ENCODE assay signal across 8 cellular contexts in the genomic region with DNA sequence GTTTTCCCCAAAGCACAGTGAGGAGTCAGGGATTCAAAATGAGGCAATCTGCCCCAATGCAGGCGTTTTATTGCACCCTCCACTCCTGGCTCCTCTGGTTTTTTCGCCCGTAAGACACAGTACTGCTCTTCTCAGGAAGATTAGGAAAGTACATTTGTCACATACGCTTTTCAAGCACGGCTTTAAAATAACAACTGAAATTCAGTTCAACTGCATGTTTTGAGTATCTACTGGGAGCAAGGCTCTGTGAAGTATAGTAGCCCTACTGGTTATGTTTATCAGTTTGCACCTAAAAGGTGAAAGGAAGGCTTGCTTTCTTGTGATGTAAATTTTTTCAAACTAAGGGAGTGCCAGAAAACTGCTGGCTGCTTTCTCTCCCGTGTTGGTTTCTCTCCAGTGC. TPM values are rescaled to one million over a fixed set of nuclear protein-coding genes. Genes with fewer than 3 reads are reported as not detected.
DNase-seq lines count a peak whose midpoint lies in the region; ATAC-seq, FAIRE-seq and TF ChIP-seq lines count a peak whose summit lies in the region.

No MANE protein-coding gene starts in this region.

- CTCF ChIA-PET in CD8-positive, alpha-beta memory T cell (lab: Charles Lee): interaction anchor here (0.7 to 3.3 kb wide), 4 partner anchors 10 to 65 kb away, joined by 3 to 22 read pairs (median 6); no protein-coding TSS in a partner anchor
- CTCF ChIA-PET in mammary epithelial cell (lab: Charles Lee; ENCODE audit: low non-redundant PET): no interaction called here

- H3K27me3 ChIP-seq in CD8-positive, alpha-beta memory T cell (ENCODE audit: insufficient read depth, low read length, poor library complexity, severe bottlenecking): no peaks in the 10 kb centered on the region
- H3K27me3 ChIP-seq in MG63: no peaks in the 10 kb centered on the region
- no peaks in the 10 kb centered on the region for H3K27me3 ChIP-seq in mammary epithelial cell (ENCODE audit: insufficient read depth, low read length)
- no peaks in the 10 kb centered on the region for H3K27me3 ChIP-seq in vagina

- intact Hi-C loops in mammary epithelial cell (cut with micrococcal nuclease): no loop called here
- intact Hi-C loops in vagina (cut with DNase I): loop anchor here (10.0 kb wide), 2 partner anchors 71 to 211 kb away; no protein-coding TSS in a partner anchor

- in situ Hi-C loops in mammary epithelial cell (cut with MboI; ENCODE audit: low sequenced_read_pairs in 2 of 2): no loop called here

- no peaks in the 10 kb centered on the region for H3K9me3 ChIP-seq in CD8-positive, alpha-beta memory T cell (ENCODE audit: low read length)
- H3K9me3 ChIP-seq in MG63: no peaks in the 10 kb centered on the region; the same call in 1 of the 2 replicates
- H3K9me3 ChIP-seq in mammary epithelial cell (replicated peaks; ENCODE audit: insufficient read depth, low read length): no peaks in the 10 kb centered on the region
- no peaks in the 10 kb centered on the region for H3K9me3 ChIP-seq in vagina

- no peaks in the 10 kb centered on the region for H3K36me3 ChIP-seq in CD8-positive, alpha-beta memory T cell (ENCODE audit: insufficient read depth, low read length)
- no peaks in the 10 kb centered on the region for H3K36me3 ChIP-seq in MG63
- no peaks in the 10 kb centered on the region for H3K36me3 ChIP-seq in mammary epithelial cell (ENCODE audit: insufficient read depth, low read length)
- H3K36me3 ChIP-seq in vagina: no peaks in the 10 kb centered on the region

- peaks cover 15% of the 10 kb centered on the region for H3K79me2 ChIP-seq in mammary epithelial cell (ENCODE audit: insufficient read depth, low read length)

- peak in 1 of 5 donors; percentile 9 for DNase-seq in CD8-positive, alpha-beta memory T cell
- DNase-seq in MG63 (no peak), mammary epithelial cell (no peak), memory B cell (ENCODE audit: low spot score in 2 of 2) (no peak), vagina (ENCODE audit: extremely low spot score in 2 of 2) (no peak), RCC 7860 (ENCODE audit: low spot score) (no peak), NCI-H1436 (lab: John Stamatoyannopoulos, UW) (no peak)

- TF ChIP-seq CTCF in mammary epithelial cell (conservative IDR thresholded peaks at IDR 0.05 in 1 of 2, IDR thresholded peaks at IDR 0.05 in 1 of 2; ENCODE audit: extremely low read depth in 1 of 2, insufficient read depth in 1 of 2, low read depth in 1 of 2, low read length in 2 of 2) (no peak), vagina (IDR thresholded peaks at IDR 0.05) (no peak)

- H3K4me1 Mint-ChIP-seq in CD8-positive, alpha-beta memory T cell: peaks cover 24 to 28% (median 25%) of the 10 kb centered on the region in 3 donors
- H3K4me1 Mint-ChIP-seq in memory B cell: peaks cover 10% of the 10 kb centered on the region

- H3K4me2 ChIP-seq in mammary epithelial cell (ENCODE audit: insufficient read depth, low read depth, low read length): peak overlapping the region; percentile 71

- H3K36me3 Mint-ChIP-seq in CD8-positive, alpha-beta memory T cell: peaks cover 0 to 21% (median 1%) of the 10 kb centered on the region in 3 donors
- peaks cover 8% of the 10 kb centered on the region for H3K36me3 Mint-ChIP-seq in memory B cell

- H3K9me3 Mint-ChIP-seq in CD8-positive, alpha-beta memory T cell: no peaks in the 10 kb centered on the region
- H3K9me3 Mint-ChIP-seq in memory B cell: no peaks in the 10 kb centered on the region

- H3K4me3 ChIP-seq in CD8-positive, alpha-beta memory T cell (ENCODE audit: low read length): peak overlapping the region; percentile 99
- H3K4me3 ChIP-seq in MG63 (peak overlapping the region; percentile 87), mammary epithelial cell (replicated peaks in 1 of 3; ENCODE audit: insufficient read depth in 1 of 3, low read depth in 2 of 3, low read length in 3 of 3) (peak overlapping the region; percentile 79 to 86 (median 82)), vagina (peak overlapping the region; percentile 86 to 89)

- 13% methylated on average over 6 of the region's 6 CpGs for WGBS in mammary epithelial cell (ENCODE audit: low coverage, missing lambda C conversion rate)

- H3K27ac ChIP-seq in CD8-positive, alpha-beta memory T cell (ENCODE audit: low read depth, low read length): peak overlapping the region; percentile 100
- H3K27ac ChIP-seq in mammary epithelial cell (ENCODE audit: insufficient read depth, low read depth, low read length) (peak overlapping the region; percentile 70), vagina (peak overlapping the region; percentile 98)

- TSS peak; percentile 19 for BruUV-seq in mammary epithelial cell (replicated peaks; lab: Mats Ljungman, UMichigan)

- H4K20me1 ChIP-seq in mammary epithelial cell (ENCODE audit: insufficient read depth, low read length): no peaks in the 10 kb centered on the region

- peak overlapping the region; percentile 93 to 100 (median 97) for H3K27ac Mint-ChIP-seq in CD8-positive, alpha-beta memory T cell
- peak overlapping the region; percentile 94 for H3K27ac Mint-ChIP-seq in memory B cell

- H3K9ac ChIP-seq in mammary epithelial cell (ENCODE audit: insufficient read depth, low read length): peak overlapping the region; percentile 91

- POLR2A ChIA-PET in CD8-positive, alpha-beta memory T cell (lab: Charles Lee): interaction anchor here (0.5 to 5.7 kb wide), 2 partner anchors 11 to 262 kb away, joined by 3 to 53 read pairs; no protein-coding TSS in a partner anchor

- H3K4me3 Mint-ChIP-seq in CD8-positive, alpha-beta memory T cell: peak overlapping the region; percentile 90 to 97 (median 94)
- H3K4me3 Mint-ChIP-seq in memory B cell: peak overlapping the region; percentile 92

- H3K4me1 ChIP-seq in CD8-positive, alpha-beta memory T cell (ENCODE audit: insufficient read depth, low read length): peaks cover 19% of the 10 kb centered on the region
- peaks cover 28% of the 10 kb centered on the region for H3K4me1 ChIP-seq in mammary epithelial cell (ENCODE audit: insufficient read depth, low read length)
- H3K4me1 ChIP-seq in vagina: peaks cover 18% of the 10 kb centered on the region

- peak overlapping the region; percentile 97 for H2AFZ ChIP-seq in mammary epithelial cell (ENCODE audit: low read depth, low read length)

- no peak for TF ChIP-seq POLR2A in vagina (IDR thresholded peaks at IDR 0.05)

- dilution Hi-C loops in mammary epithelial cell (cut with HindIII; ENCODE audit: low sequenced_read_pairs): no loop called here

- FAIRE-seq in RCC 7860 (lab: Jason Lieb, UNC): no peak

- ATAC-seq in memory B cell (ENCODE audit: low read depth) (no peak), GM21381 (IDR thresholded peaks at IDR 0.05; ENCODE audit: unreplicated experiment) (no peak)

- H3K27me3 Mint-ChIP-seq in CD8-positive, alpha-beta memory T cell: peaks cover 0 to 5% of the 10 kb centered on the region in 2 donors
- H3K27me3 Mint-ChIP-seq in memory B cell: no peaks in the 10 kb centered on the region

RNA-seq across cellular contexts. Expression of a gene that starts 1.9 kb away (rescaled TPM):
- total RNA-seq in CD8-positive, alpha-beta memory T cell: 10 to 100 TPM; 13.5 to 14.5 TPM
- 11.3 TPM for polyA plus RNA-seq in CD8-positive, alpha-beta memory T cell
- total RNA-seq in MG63 (2014; rRNA removed; shearing (Covaris generic); ENCODE audit: low replicate concordance): 9.2 and 19.7 TPM in 2 replicates
- total RNA-seq in mammary epithelial cell (10 to 100 TPM; 24.9 to 37.3 TPM), vagina (93.8 TPM)
- 12.6 TPM for polyA plus RNA-seq in mammary epithelial cell
- polyA minus RNA-seq in mammary epithelial cell: 16.0 TPM
